ENCODE assay signal across 18 cellular contexts in genomic region chr12:124742702-124743101, GRCh38.
A peak's percentile ranks its signal among the peaks of the same experiment; 100 is the strongest.
DNase-seq lines count a peak whose midpoint lies in the region; ATAC-seq and TF ChIP-seq lines count a peak whose summit lies in the region.
"Had no signal": no experiment of that assay in that cellular context is flagged by ENCODE, and none has a peak within 500 bp of the region (broad histone marks: within the 10 kb centered on the region; RNA-seq: fewer than 3 reads in every experiment).

No MANE protein-coding gene starts in this region.

- no peaks in the 10 kb centered on the region for H3K79me1 ChIP-seq in IMR-90 (ENCODE audit: low read depth in 1 of 2, low read length in 2 of 2)

- in situ Hi-C loops in IMR-90 (cut with MboI; ENCODE audit: low sequenced_read_pairs): no loop called here

- CTCF ChIA-PET in IMR-90 (lab: Yijun Ruan, JAX): interaction anchor here (0.6 to 2.9 kb wide), 2 partner anchors 23 to 33 kb away, joined by 3 to 13 read pairs; no protein-coding TSS in a partner anchor

- 0 out of 2 replicates have a peak overlapping the region, but pooled peaks have one; percentile 12 for H2BK120ac ChIP-seq in IMR-90 (ENCODE audit: low read depth, low read length)

- H3K9ac ChIP-seq in BLaER1 treated with 17β-estradiol and CSF1 and Interleukin-3, amounts not matched to agents 10 nM and 100 nM: peak overlapping the region in 8 of 11 experiments; percentile 0 to 36 (median 22); a peak in 9 of 22 replicates
- H3K9ac ChIP-seq in IMR-90 (ENCODE audit: low read depth, low read length) (no peak overlapping the region), rectal smooth muscle tissue (ENCODE audit: low read length) (peak overlapping the region; percentile 25)

- POLR2A ChIA-PET in IMR-90 (lab: Charles Lee; ENCODE audit: unreplicated experiment): no interaction called here

- peak overlapping the region; percentile 21; the same call in 1 of the 2 replicates for H2BK20ac ChIP-seq in IMR-90 (ENCODE audit: low read depth, low read length)

- H3K18ac ChIP-seq in IMR-90 (ENCODE audit: low read depth, low read length): no peak overlapping the region

- no peak overlapping the region for H3K4me3 ChIP-seq in BLaER1 treated with 17β-estradiol and CSF1 and Interleukin-3, amounts not matched to agents 10 nM and 100 nM
- no peak overlapping the region for H3K4me3 ChIP-seq in IMR-90 (ENCODE audit: insufficient read depth, low read depth, low read length)
- H3K4me3 ChIP-seq in rectal smooth muscle tissue (ENCODE audit: low read length): peak overlapping the region; percentile 50
- no peak overlapping the region for H3K4me3 ChIP-seq in foreskin fibroblast (ENCODE audit: low read depth in 1 of 2, low read length in 2 of 2)

- ATAC-seq in IMR-90 (ENCODE audit: low read depth): no peak
- ATAC-seq in sciatic nerve: no peak
- ATAC-seq: right cardiac atrium had no signal

- intact Hi-C loops in IMR-90 (cut with micrococcal nuclease) (no loop called here), sciatic nerve (cut with DNase I) (no loop called here)

- no peaks in the 10 kb centered on the region for H3K36me3 ChIP-seq in BLaER1 treated with 17β-estradiol and CSF1 and Interleukin-3, amounts not matched to agents 10 nM and 100 nM
- H3K36me3 ChIP-seq in IMR-90 (ENCODE audit: control insufficient read depth, insufficient read depth, low read length): no peaks in the 10 kb centered on the region
- no peaks in the 10 kb centered on the region for H3K36me3 ChIP-seq in rectal smooth muscle tissue (ENCODE audit: control insufficient read depth, insufficient read depth, low read length)

- no peak overlapping the region for H4K8ac ChIP-seq in IMR-90 (ENCODE audit: low read depth in 2 of 2, low read length in 2 of 2)

- no peaks in the 10 kb centered on the region; a peak in 1 of 22 replicates for H3K27me3 ChIP-seq in BLaER1 treated with 17β-estradiol and CSF1 and Interleukin-3, amounts not matched to agents 10 nM and 100 nM
- H3K27me3 ChIP-seq in IMR-90 (ENCODE audit: control insufficient read depth, insufficient read depth, low read length) (no peaks in the 10 kb centered on the region), rectal smooth muscle tissue (ENCODE audit: control insufficient read depth, insufficient read depth, low read length) (no peaks in the 10 kb centered on the region)

- H3K27me3 Mint-ChIP-seq in glutamatergic neuron (ENCODE audit: unreplicated experiment) (peaks cover 9% of the 10 kb centered on the region), HFFc6 (ENCODE audit: insufficient read depth) (no peaks in the 10 kb centered on the region)

- peak overlapping the region; percentile 27 to 77 (median 44); a peak in 18 of 22 replicates for H3K4me2 ChIP-seq in BLaER1 treated with 17β-estradiol and CSF1 and Interleukin-3, amounts not matched to agents 10 nM and 100 nM
- no peak overlapping the region for H3K4me2 ChIP-seq in IMR-90 (ENCODE audit: low read depth, low read length)

- peaks cover 64 to 100% (median 85%) of the 10 kb centered on the region in 10 experiments for H3K4me1 ChIP-seq in BLaER1 treated with 17β-estradiol and CSF1 and Interleukin-3, amounts not matched to agents 10 nM and 100 nM
- peaks cover 25% of the 10 kb centered on the region for H3K4me1 ChIP-seq in IMR-90 (ENCODE audit: control insufficient read depth, insufficient read depth, low read length)
- H3K4me1 ChIP-seq in rectal smooth muscle tissue (ENCODE audit: control insufficient read depth, insufficient read depth, low read length): peaks cover 45% of the 10 kb centered on the region

- H3K9me1 ChIP-seq in IMR-90 (ENCODE audit: insufficient read depth, low read length): peaks cover 7% of the 10 kb centered on the region

- no peak overlapping the region for H2AFZ ChIP-seq in IMR-90 (replicated peaks; ENCODE audit: low read length, poor library complexity)

- H3K4me3 Mint-ChIP-seq in glutamatergic neuron (ENCODE audit: unreplicated experiment): peak overlapping the region; percentile 52
- H3K4me3 Mint-ChIP-seq in HFFc6: no peak overlapping the region
- H3K4me3 Mint-ChIP-seq: activated CD4-positive, alpha-beta T cell treated with anti-CD3 and anti-CD28 coated beads, Interleukin-2, amount 10 ng/mL, durations not matched to agents 24 days and 14 days; neural crest cell had no signal

- WGBS in IMR-90 (ENCODE audit: extremely low coverage in 2 of 2, insufficient read length in 1 of 2), 2 experiments: 61% methylated on average over 5 of the region's 13 CpGs; no CpG with 5 or more reads in 1 of the 2 experiments

- dilution Hi-C loops in IMR-90 (cut with HindIII; ENCODE audit: low sequenced_read_pairs, unreplicated experiment): no loop called here

- DNase-seq in IMR-90 (no peak), glutamatergic neuron (no peak), NCI-H526 (lab: John Stamatoyannopoulos, UW) (no peak), foreskin fibroblast (no peak), HFFc6 (no peak), sciatic nerve (ENCODE audit: low spot score) (no peak)
- DNase-seq: activated CD4-positive, alpha-beta T cell treated with anti-CD3 and anti-CD28 coated beads, Interleukin-2, amount 10 ng/mL, durations not matched to agents 24 days and 14 days; activated effector memory CD4-positive, alpha-beta T cell treated with anti-CD3 and anti-CD28 coated beads, Interleukin-2, amount 50 U/mL, for 16 hours; central memory CD4-positive, alpha-beta T cell; effector CD4-positive, alpha-beta T cell; GDM1; NCI-H1417 treated with DMSO at 0.1 percent for 48 hours; NK-92 treated with Interleukin-12 subunit alpha and Interleukin-12 subunit beta, amount 100 ng/mL, for 24 hours; stimulated activated naive CD4-positive, alpha-beta T cell treated with Interleukin-2 at 50 U/mL for 16 hours had no signal

- TF ChIP-seq CTCF in IMR-90 (conservative IDR thresholded peaks at IDR 0.05; ENCODE audit: low read depth, low read length) (no peak), glutamatergic neuron (IDR thresholded peaks at IDR 0.05; ENCODE audit: partially characterized antibody, unreplicated experiment) (no peak), foreskin fibroblast (IDR thresholded peaks at IDR 0.05; ENCODE audit: low read depth, low read length) (no peak), HFFc6 (IDR thresholded peaks at IDR 0.05) (no peak)

- H3K23ac ChIP-seq in IMR-90 (ENCODE audit: low read depth, low read length): no peak overlapping the region

- no peak for TF ChIP-seq RAD21 in IMR-90 (IDR thresholded peaks at IDR 0.05; ENCODE audit: low read length)

- H3K36me3 Mint-ChIP-seq in glutamatergic neuron (ENCODE audit: unreplicated experiment) (no peaks in the 10 kb centered on the region), HFFc6 (ENCODE audit: low read depth) (peaks cover 7% of the 10 kb centered on the region; the same call in 1 of the 2 replicates)

- H3K56ac ChIP-seq in IMR-90 (ENCODE audit: extremely low read depth, insufficient read depth, low read length): no peak overlapping the region

- peak overlapping the region; percentile 36; the same call in 1 of the 2 replicates for H2AK5ac ChIP-seq in IMR-90 (ENCODE audit: low read depth, low read length)

- peaks cover 6% of the 10 kb centered on the region for H3K9me3 Mint-ChIP-seq in glutamatergic neuron (ENCODE audit: unreplicated experiment)
- peaks cover 18% of the 10 kb centered on the region for H3K9me3 Mint-ChIP-seq in HFFc6
- H3K9me3 Mint-ChIP-seq: activated CD4-positive, alpha-beta T cell treated with anti-CD3 and anti-CD28 coated beads, Interleukin-2, amount 10 ng/mL, durations not matched to agents 24 days and 14 days; neural crest cell had no signal

- peaks cover 0 to 11% (median 5%) of the 10 kb centered on the region in 11 experiments; a peak in 7 of 22 replicates for H3K9me3 ChIP-seq in BLaER1 treated with 17β-estradiol and CSF1 and Interleukin-3, amounts not matched to agents 10 nM and 100 nM (replicated peaks in 1 of 11)
- peaks cover 7% of the 10 kb centered on the region for H3K9me3 ChIP-seq in IMR-90 (ENCODE audit: control insufficient read depth, insufficient read depth, low read length)

- no TSS peak for BruUV-seq in IMR-90 (replicated peaks; lab: Mats Ljungman, UMichigan)

- no peaks in the 10 kb centered on the region for H4K20me1 ChIP-seq in BLaER1 treated with 17β-estradiol and CSF1 and Interleukin-3, amounts not matched to agents 10 nM and 100 nM
- no peaks in the 10 kb centered on the region; the same call in 1 of the 2 replicates for H4K20me1 ChIP-seq in IMR-90 (ENCODE audit: insufficient read depth, low read length)

- no peak for TF ChIP-seq POLR2A in IMR-90 (IDR thresholded peaks at IDR 0.05; ENCODE audit: low read depth, low read length)

- peak overlapping the region in 7 of 11 experiments; percentile 5 to 56 (median 36); a peak in 10 of 22 replicates for H3K27ac ChIP-seq in BLaER1 treated with 17β-estradiol and CSF1 and Interleukin-3, amounts not matched to agents 10 nM and 100 nM
- H3K27ac ChIP-seq in IMR-90 (ENCODE audit: insufficient read depth, low read length): no peak overlapping the region
- peak overlapping the region; percentile 94 for H3K27ac ChIP-seq in rectal smooth muscle tissue (ENCODE audit: low read depth, low read length)

- H3K14ac ChIP-seq in IMR-90 (replicated peaks; ENCODE audit: low read depth, low read length): no peak overlapping the region

- no peak overlapping the region for H2BK5ac ChIP-seq in IMR-90 (ENCODE audit: low read depth, low read length, poor library complexity, severe bottlenecking)

- peaks cover 25% of the 10 kb centered on the region for H3K4me1 Mint-ChIP-seq in glutamatergic neuron (ENCODE audit: low read depth, unreplicated experiment)
- H3K4me1 Mint-ChIP-seq in HFFc6 (ENCODE audit: low read depth): peaks cover 60% of the 10 kb centered on the region

- no peak overlapping the region for H3K27ac Mint-ChIP-seq in glutamatergic neuron (ENCODE audit: unreplicated experiment)
- no peak overlapping the region for H3K27ac Mint-ChIP-seq in HFFc6
- H3K27ac Mint-ChIP-seq: activated CD4-positive, alpha-beta T cell treated with anti-CD3 and anti-CD28 coated beads, Interleukin-2, amount 10 ng/mL, durations not matched to agents 24 days and 14 days had no signal

- H3K4ac ChIP-seq in IMR-90 (ENCODE audit: low read depth, low read length): peak overlapping the region; percentile 25

- no peak overlapping the region for H4K5ac ChIP-seq in IMR-90 (ENCODE audit: low read depth, low read length)

- no peak overlapping the region for H2BK15ac ChIP-seq in IMR-90 (ENCODE audit: low read depth, low read length)

- H4K91ac ChIP-seq in IMR-90 (ENCODE audit: insufficient read depth, low read depth, low read length): 0 out of 2 replicates have a peak overlapping the region, but pooled peaks have one; percentile 44

- peak overlapping the region; percentile 30 for H2AK9ac ChIP-seq in IMR-90 (replicated peaks; ENCODE audit: low read depth, low read length, poor library complexity)

TF ChIP-seq in IMR-90, 13 proteins besides CTCF, POLR2A, EP300 and RAD21:
- TF ChIP-seq CHD1 (IDR thresholded peaks at IDR 0.05; ENCODE audit: low read depth, low read length): no peak
